ENCODE assay signal across 14 cellular contexts in the genomic region with DNA sequence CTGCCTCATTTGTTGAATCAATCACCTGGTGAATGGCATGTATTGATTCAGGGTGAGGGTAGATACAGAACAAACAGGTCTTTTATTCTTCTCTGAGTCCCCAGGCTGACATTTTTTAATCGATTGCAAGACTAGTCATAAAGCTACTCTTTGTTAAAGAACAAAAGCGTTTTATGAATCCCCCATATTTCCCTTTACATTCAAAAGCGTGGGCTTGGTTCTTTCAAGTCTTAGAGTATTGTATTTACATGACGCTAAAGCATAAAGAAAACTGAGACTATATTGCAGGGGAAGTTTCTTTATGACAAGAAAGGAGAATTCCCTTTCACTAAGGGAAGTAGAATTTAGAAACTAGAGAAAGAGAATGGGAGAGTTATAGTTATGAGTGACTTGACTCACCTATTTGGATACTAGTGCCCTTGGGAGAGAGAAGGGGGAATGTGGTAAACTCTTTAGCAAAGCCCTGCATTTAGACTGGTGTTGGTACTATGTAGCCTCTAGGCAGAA.
A peak's percentile ranks its signal among the peaks of the same experiment; 100 is the strongest.
DNase-seq lines count a peak whose midpoint lies in the region; ATAC-seq and TF ChIP-seq lines count a peak whose summit lies in the region.
"Had no signal": no experiment of that assay in that cellular context is flagged by ENCODE, and none has a peak within 500 bp of the region (broad histone marks: within the 10 kb centered on the region; RNA-seq: fewer than 3 reads in every experiment).

No MANE protein-coding gene starts in this region.

- peaks cover 20% of the 10 kb centered on the region for H3K27me3 Mint-ChIP-seq in activated naive CD8-positive, alpha-beta T cell treated with anti-CD3 and anti-CD28 coated beads for 36 hours

- H3K4me3 Mint-ChIP-seq in activated naive CD8-positive, alpha-beta T cell treated with anti-CD3 and anti-CD28 coated beads for 36 hours, result no peak overlapping the region

- H3K36me3 Mint-ChIP-seq in activated naive CD8-positive, alpha-beta T cell treated with anti-CD3 and anti-CD28 coated beads for 36 hours, result no peaks in the 10 kb centered on the region

- DNase-seq in SK-MEL-5 (ENCODE audit: low read depth, low spot score) (peak; percentile 87), NCI-H2081 (lab: John Stamatoyannopoulos, UW) (no peak), right atrium auricular region (ENCODE audit: low spot score) (no peak)
- no peak for DNase-seq in activated naive CD8-positive, alpha-beta T cell treated with anti-CD3 and anti-CD28 coated beads for 36 hours
- no peak for DNase-seq in activated CD8-positive, alpha-beta memory T cell treated with anti-CD3 and anti-CD28 coated beads, Interleukin-2, amount 50 U/mL, for 48 hours
- DNase-seq: foreskin fibroblast, NCI-H1417, SHP77, substantia nigra, T-helper 2 cell had no signal

- no peaks in the 10 kb centered on the region for H3K4me1 Mint-ChIP-seq in activated naive CD8-positive, alpha-beta T cell treated with anti-CD3 and anti-CD28 coated beads for 36 hours

- H3K27ac ChIP-seq in right atrium auricular region, result no peak overlapping the region
- H3K27ac ChIP-seq: ascending aorta had no signal

- H3K27ac Mint-ChIP-seq in activated naive CD8-positive, alpha-beta T cell treated with anti-CD3 and anti-CD28 coated beads for 36 hours, result no peak overlapping the region

- H3K9me3 ChIP-seq in right atrium auricular region, result no peaks in the 10 kb centered on the region
- H3K9me3 ChIP-seq: ascending aorta had no signal

- H3K27me3 ChIP-seq in right atrium auricular region, result no peaks in the 10 kb centered on the region
- H3K27me3 ChIP-seq: ascending aorta had no signal

- in situ Hi-C loops in SK-MEL-5 (cut with HindIII; ENCODE audit: low pct_unique_long_range_greater_than_20kb, low sequenced_read_pairs), result no loop called here

- ATAC-seq in GM18519 (IDR thresholded peaks at IDR 0.05; ENCODE audit: low FRiP score, unreplicated experiment), result peak; percentile 81
- ATAC-seq in GM21619 (IDR thresholded peaks at IDR 0.05; ENCODE audit: unreplicated experiment), result peak; percentile 69
- peak; percentile 71 for ATAC-seq in HG03060 (IDR thresholded peaks at IDR 0.05; ENCODE audit: low read depth, unreplicated experiment)

- H3K36me3 ChIP-seq in right atrium auricular region, result no peaks in the 10 kb centered on the region
- H3K36me3 ChIP-seq: ascending aorta had no signal

- H3K4me1 ChIP-seq in right atrium auricular region, result no peaks in the 10 kb centered on the region

- no peaks in the 10 kb centered on the region for H3K9me3 Mint-ChIP-seq in activated naive CD8-positive, alpha-beta T cell treated with anti-CD3 and anti-CD28 coated beads for 36 hours

- no peak for TF ChIP-seq CTCF in right atrium auricular region (IDR thresholded peaks at IDR 0.05)

- H3K4me3 ChIP-seq in right atrium auricular region, result no peak overlapping the region
- H3K4me3 ChIP-seq: ascending aorta had no signal
